Comparison of ENCODE assay signal across 18 cellular contexts in genomic region chr13:41605319-41606285, GRCh38.
"Had no signal": no experiment of that assay in that cellular context is flagged by ENCODE, and none has a peak within 500 bp of the region (broad histone marks: within the 10 kb centered on the region; RNA-seq: fewer than 3 reads in every experiment).

No MANE protein-coding gene starts in this region.

- H3K27ac ChIP-seq: adrenal gland, gastroesophageal sphincter, left lung had no signal

- H3K27me3 ChIP-seq: adrenal gland, gastroesophageal sphincter, left lung, upper lobe of left lung had no signal

- FAIRE-seq: kidney had no signal

- H3K9me3 ChIP-seq: adrenal gland, gastroesophageal sphincter, left lung, upper lobe of left lung had no signal

- H3K36me3 ChIP-seq: adrenal gland, upper lobe of left lung had no signal

- H3K4me3 ChIP-seq: adrenal gland, gastroesophageal sphincter, left lung, upper lobe of left lung had no signal

- DNase-seq: activated B cell treated with CpG ODN at 0.5 μM for 24 hours; activated CD4-positive, alpha-beta T cell treated with anti-CD3 and anti-CD28 coated beads for 48 hours; activated CD8-positive, alpha-beta memory T cell treated with anti-CD3 and anti-CD28 coated beads, Interleukin-2, amount 50 U/mL, for 4 hours; activated CD8-positive, alpha-beta T cell treated with anti-CD3 and anti-CD28 coated beads for 36 hours; activated effector memory CD4-positive, alpha-beta T cell treated with anti-CD3 and anti-CD28 coated beads, Interleukin-2, amount 50 U/mL, for 16 hours; activated T-cell treated with anti-CD3 and anti-CD28 coated beads, Interleukin-2, amount 50 U/mL, for 48 hours; adrenal gland; central memory CD4-positive, alpha-beta T cell; effector CD8-positive, alpha-beta T cell; kidney; left lung; mesendoderm; natural killer cell; nucleus accumbens; right cardiac atrium; SW 1271; upper lobe of left lung had no signal

- H3K4me1 ChIP-seq: adrenal gland, gastroesophageal sphincter had no signal

- ATAC-seq: activated CD8-positive, alpha-beta T cell treated with anti-CD3 and anti-CD28 coated beads for 36 hours; gastroesophageal sphincter; left lung; natural killer cell; right cardiac atrium had no signal
